ENCODE assay signal across 9 cellular contexts in genomic region chr4:118033148-118034060, GRCh38. TPM values are rescaled to one million over a fixed set of nuclear protein-coding genes. Genes with fewer than 3 reads are reported as not detected.
DNase-seq lines count a peak whose midpoint lies in the region; ATAC-seq and TF ChIP-seq lines count a peak whose summit lies in the region.
"Had no signal": no experiment of that assay in that cellular context is flagged by ENCODE, and none has a peak within 500 bp of the region (broad histone marks: within the 10 kb centered on the region; RNA-seq: fewer than 3 reads in every experiment).

No MANE protein-coding gene starts in this region.

- DNase-seq in HFFc6: peak; percentile 1
- peak; percentile 54 for DNase-seq in RWPE2 (ENCODE audit: low spot score)
- peak; percentile 89 for DNase-seq in endodermal cell
- peak; percentile 75 for DNase-seq in mesendoderm
- peak; percentile 69 for DNase-seq in transverse colon

- H3K4me1 Mint-ChIP-seq in HFFc6 (ENCODE audit: low read depth): peaks cover 13% of the 10 kb centered on the region
- no peaks in the 10 kb centered on the region for H3K4me1 Mint-ChIP-seq in endodermal cell

- H3K27ac ChIP-seq in BLaER1 treated with 17β-estradiol and CSF1 and Interleukin-3, amounts not matched to agents 10 nM and 100 nM: no peak overlapping the region
- H3K27ac ChIP-seq in RWPE2 (ENCODE audit: poor library complexity, severe bottlenecking) (no peak overlapping the region), endodermal cell (ENCODE audit: low read depth, low read length) (peak overlapping the region; percentile 13), mesendoderm (ENCODE audit: low read depth, low read length) (peak overlapping the region; percentile 69), transverse colon (peak overlapping the region in 3 of 4 donors; percentile 23 to 72 (median 61))

- no peaks in the 10 kb centered on the region for H3K79me2 ChIP-seq in mesendoderm (ENCODE audit: control insufficient read depth, insufficient read depth, low read length)

- H3K4me2 ChIP-seq in BLaER1 treated with 17β-estradiol and CSF1 and Interleukin-3, amounts not matched to agents 10 nM and 100 nM: peak overlapping the region; percentile 66 to 90 (median 78)
- peak overlapping the region; percentile 36 for H3K4me2 ChIP-seq in mesendoderm (ENCODE audit: low read length)

- no peak overlapping the region for H2BK5ac ChIP-seq in mesendoderm (ENCODE audit: low read length)

- H3K4me3 Mint-ChIP-seq in HFFc6: peak overlapping the region; percentile 80
- peak overlapping the region; percentile 52 for H3K4me3 Mint-ChIP-seq in endodermal cell

- in situ Hi-C loops in transverse colon (cut with MboI; ENCODE audit: low pct_ligation_motif_present in 1 of 4, low pct_unique_long_range_greater_than_20kb in 1 of 4, low sequenced_read_pairs in 3 of 4): no loop called here

- peak overlapping the region in 7 of 11 experiments; percentile 11 to 46 (median 24); a peak in 5 of 22 replicates for H3K9ac ChIP-seq in BLaER1 treated with 17β-estradiol and CSF1 and Interleukin-3, amounts not matched to agents 10 nM and 100 nM
- H3K9ac ChIP-seq in endodermal cell (ENCODE audit: extremely low read depth, low read length, poor library complexity, severe bottlenecking) (no peak overlapping the region), mesendoderm (ENCODE audit: low read length) (peak overlapping the region; percentile 46)

- H3K36me3 Mint-ChIP-seq in HFFc6 (ENCODE audit: low read depth): no peaks in the 10 kb centered on the region
- H3K36me3 Mint-ChIP-seq in endodermal cell (ENCODE audit: low read depth): no peaks in the 10 kb centered on the region

- TF ChIP-seq POLR2A in transverse colon (IDR thresholded peaks at IDR 0.05): peak; percentile 28

- H2AK5ac ChIP-seq in mesendoderm (ENCODE audit: low read length): no peak overlapping the region

- peaks cover 14% of the 10 kb centered on the region for H3K27me3 Mint-ChIP-seq in HFFc6 (ENCODE audit: insufficient read depth)
- H3K27me3 Mint-ChIP-seq in endodermal cell (ENCODE audit: insufficient read depth): peaks cover 23% of the 10 kb centered on the region

- no peak for TF ChIP-seq CTCF in HFFc6 (IDR thresholded peaks at IDR 0.05)
- no peak for TF ChIP-seq CTCF in RWPE2 (IDR thresholded peaks at IDR 0.05; ENCODE audit: poor library complexity, severe bottlenecking)
- TF ChIP-seq CTCF in endodermal cell (conservative IDR thresholded peaks at IDR 0.05): peak; percentile 50
- no peak for TF ChIP-seq CTCF in transverse colon (IDR thresholded peaks at IDR 0.05)

- peaks cover 21 to 33% (median 30%) of the 10 kb centered on the region in 11 experiments for H3K27me3 ChIP-seq in BLaER1 treated with 17β-estradiol and CSF1 and Interleukin-3, amounts not matched to agents 10 nM and 100 nM
- peaks cover 50% of the 10 kb centered on the region for H3K27me3 ChIP-seq in RWPE2 (ENCODE audit: insufficient read depth, poor library complexity, severe bottlenecking)
- H3K27me3 ChIP-seq in endodermal cell (ENCODE audit: control insufficient read depth, insufficient read depth, low read length, poor library complexity, severe bottlenecking): peaks cover 17% of the 10 kb centered on the region
- H3K27me3 ChIP-seq in mesendoderm (ENCODE audit: insufficient read depth, low read length, poor library complexity): no peaks in the 10 kb centered on the region
- peaks cover 45% of the 10 kb centered on the region for H3K27me3 ChIP-seq in transverse colon

- H3K56ac ChIP-seq in mesendoderm (ENCODE audit: low read length): peak overlapping the region; percentile 81

- H3K79me1 ChIP-seq in mesendoderm (ENCODE audit: low read length): no peaks in the 10 kb centered on the region

- peak; percentile 78 for ATAC-seq in RWPE2 (ENCODE audit: low read depth)
- ATAC-seq in HG02798 (IDR thresholded peaks at IDR 0.05; ENCODE audit: poor library complexity, unreplicated experiment): no peak
- ATAC-seq in GM19455 (IDR thresholded peaks at IDR 0.05; ENCODE audit: unreplicated experiment): no peak

- peak overlapping the region; percentile 89 for H2BK120ac ChIP-seq in mesendoderm (ENCODE audit: low read depth, low read length)

- H3K4me1 ChIP-seq in BLaER1 treated with 17β-estradiol and CSF1 and Interleukin-3, amounts not matched to agents 10 nM and 100 nM: peaks cover 0 to 6% (median 0%) of the 10 kb centered on the region in 10 experiments; a peak in 3 of 20 replicates
- no peaks in the 10 kb centered on the region for H3K4me1 ChIP-seq in RWPE2 (ENCODE audit: insufficient read depth, poor library complexity, severe bottlenecking)
- H3K4me1 ChIP-seq in endodermal cell (ENCODE audit: control insufficient read depth, insufficient read depth, low read length): no peaks in the 10 kb centered on the region
- no peaks in the 10 kb centered on the region for H3K4me1 ChIP-seq in mesendoderm (ENCODE audit: control insufficient read depth, low read depth, low read length)
- peaks cover 0 to 13% (median 3%) of the 10 kb centered on the region in 4 donors for H3K4me1 ChIP-seq in transverse colon

- H4K5ac ChIP-seq in mesendoderm (ENCODE audit: low read length): no peak overlapping the region

- intact Hi-C loops in transverse colon (cut with DNase I; ENCODE audit: low total_unique reads): no loop called here

- no peak overlapping the region for H3K27ac Mint-ChIP-seq in HFFc6
- H3K27ac Mint-ChIP-seq in endodermal cell: no peak overlapping the region
- H3K27ac Mint-ChIP-seq: natural killer cell treated with Interleukin-12 subunit alpha and Interleukin-12 subunit beta and Interleukin-15 and Interleukin-18, amount 100 ng/mL, for 72 hours had no signal

- no peak overlapping the region for H3K4ac ChIP-seq in mesendoderm (ENCODE audit: low read depth, low read length)

- peak overlapping the region; percentile 46 to 71 (median 56) for H3K4me3 ChIP-seq in BLaER1 treated with 17β-estradiol and CSF1 and Interleukin-3, amounts not matched to agents 10 nM and 100 nM
- H3K4me3 ChIP-seq in RWPE2 (ENCODE audit: severe bottlenecking) (peak overlapping the region; percentile 41), endodermal cell (ENCODE audit: low read length) (peak overlapping the region; percentile 69), mesendoderm (ENCODE audit: low read length) (peak overlapping the region; percentile 55), transverse colon (peak overlapping the region; percentile 12 to 54 (median 40))

- no peak overlapping the region for H2BK15ac ChIP-seq in mesendoderm (replicated peaks; ENCODE audit: low read depth)

- H4K20me1 ChIP-seq in BLaER1 treated with 17β-estradiol and CSF1 and Interleukin-3, amounts not matched to agents 10 nM and 100 nM: no peaks in the 10 kb centered on the region

- H3K9me3 ChIP-seq in BLaER1 treated with 17β-estradiol and CSF1 and Interleukin-3, amounts not matched to agents 10 nM and 100 nM (replicated peaks in 1 of 11): peaks cover 0 to 12% (median 8%) of the 10 kb centered on the region in 11 experiments; a peak in 13 of 22 replicates
- no peaks in the 10 kb centered on the region for H3K9me3 ChIP-seq in RWPE2 (ENCODE audit: severe bottlenecking)
- H3K9me3 ChIP-seq in endodermal cell (ENCODE audit: control insufficient read depth, low read length): no peaks in the 10 kb centered on the region
- no peaks in the 10 kb centered on the region for H3K9me3 ChIP-seq in transverse colon

- no peak overlapping the region for H3K23ac ChIP-seq in mesendoderm (ENCODE audit: low read length)

- no peaks in the 10 kb centered on the region for H3K36me3 ChIP-seq in BLaER1 treated with 17β-estradiol and CSF1 and Interleukin-3, amounts not matched to agents 10 nM and 100 nM
- H3K36me3 ChIP-seq in RWPE2 (ENCODE audit: low read depth) (no peaks in the 10 kb centered on the region), endodermal cell (ENCODE audit: control insufficient read depth, insufficient read depth, low read length) (no peaks in the 10 kb centered on the region), mesendoderm (ENCODE audit: control insufficient read depth, insufficient read depth, low read length) (no peaks in the 10 kb centered on the region), transverse colon (no peaks in the 10 kb centered on the region)

- TF ChIP-seq EP300 in transverse colon (IDR thresholded peaks at IDR 0.05; ENCODE audit: low read depth): no peak

- H3K9me3 Mint-ChIP-seq in HFFc6: no peaks in the 10 kb centered on the region
- H3K9me3 Mint-ChIP-seq in endodermal cell: no peaks in the 10 kb centered on the region
- H3K9me3 Mint-ChIP-seq: natural killer cell treated with Interleukin-12 subunit alpha and Interleukin-12 subunit beta and Interleukin-15 and Interleukin-18, amount 100 ng/mL, for 72 hours had no signal

- peak overlapping the region; percentile 79 for H3K18ac ChIP-seq in mesendoderm (ENCODE audit: low read length)

- WGBS in endodermal cell (ENCODE audit: insufficient coverage in 1 of 2, insufficient read length in 1 of 2), 2 experiments: 1 to 5% methylated on average over 16 to 99 of the region's 100 CpGs
- no CpG with 5 or more reads among the region's 100 CpGs for WGBS in mesendoderm (ENCODE audit: extremely low coverage, insufficient coverage, low lambda C conversion rate)
- WGBS in transverse colon (ENCODE audit: low coverage in 1 of 2), 2 donors: 7 to 15% methylated on average over 8 to 46 of the region's 100 CpGs

- no peak overlapping the region for H4K8ac ChIP-seq in mesendoderm (ENCODE audit: low read depth, low read length)

RNA-seq across cellular contexts. Expression of gene NDST3, which starts 0.9 kb away (rescaled TPM):
- total RNA-seq in HFFc6 (2021; fragmentation: NEBNext Ultra II Directional; extraction: Animal tissue kit (Norgen Biotek cat#: 25700)): not detected
- total RNA-seq in endodermal cell (under 1 TPM; 0.62 to 0.71 TPM), transverse colon (1 to 10 TPM in 1 of 4 donors, under 1 TPM in 1, not detected in 2; 0.14 to 1.5 TPM)
- 4.2 TPM for polyA plus RNA-seq in endodermal cell (2013, experiment 1 of 2)
- 3.4 TPM for polyA plus RNA-seq in endodermal cell (2013, experiment 2 of 2)
- polyA plus RNA-seq in mesendoderm (2013, experiment 1 of 2): 3.6 TPM
- 3.3 TPM for polyA plus RNA-seq in mesendoderm (2013, experiment 2 of 2)
- total RNA-seq: natural killer cell treated with Interleukin-12 subunit alpha and Interleukin-12 subunit beta and Interleukin-15 and Interleukin-18, amount 100 ng/mL, for 72 hours had no signal

Comparison
In these comparisons a context has a peak if more than half of its experiments do, and no peak if none do; other contexts are left out.
1. H3K27ac ChIP-seq: peak in endodermal cell (single experiment), mesendoderm (single experiment) and transverse colon (3 of 4); none in BLaER1 treated with 17β-estradiol and CSF1 and Interleukin-3, amounts not matched to agents 10 nM and 100 nM (0 of 11) and RWPE2 (single experiment).
2. DNase-seq: peak in every context shown above with its lines; median percentile 89 in endodermal cell; 75 in mesendoderm; 69 in transverse colon; 54 in RWPE2; 1 in HFFc6.
3. Peak in every context shown above with its lines, with median percentiles within 50 percentile points of each other: H3K4me3 ChIP-seq.